ENCODE assay signal across 8 cellular contexts in the genomic region with DNA sequence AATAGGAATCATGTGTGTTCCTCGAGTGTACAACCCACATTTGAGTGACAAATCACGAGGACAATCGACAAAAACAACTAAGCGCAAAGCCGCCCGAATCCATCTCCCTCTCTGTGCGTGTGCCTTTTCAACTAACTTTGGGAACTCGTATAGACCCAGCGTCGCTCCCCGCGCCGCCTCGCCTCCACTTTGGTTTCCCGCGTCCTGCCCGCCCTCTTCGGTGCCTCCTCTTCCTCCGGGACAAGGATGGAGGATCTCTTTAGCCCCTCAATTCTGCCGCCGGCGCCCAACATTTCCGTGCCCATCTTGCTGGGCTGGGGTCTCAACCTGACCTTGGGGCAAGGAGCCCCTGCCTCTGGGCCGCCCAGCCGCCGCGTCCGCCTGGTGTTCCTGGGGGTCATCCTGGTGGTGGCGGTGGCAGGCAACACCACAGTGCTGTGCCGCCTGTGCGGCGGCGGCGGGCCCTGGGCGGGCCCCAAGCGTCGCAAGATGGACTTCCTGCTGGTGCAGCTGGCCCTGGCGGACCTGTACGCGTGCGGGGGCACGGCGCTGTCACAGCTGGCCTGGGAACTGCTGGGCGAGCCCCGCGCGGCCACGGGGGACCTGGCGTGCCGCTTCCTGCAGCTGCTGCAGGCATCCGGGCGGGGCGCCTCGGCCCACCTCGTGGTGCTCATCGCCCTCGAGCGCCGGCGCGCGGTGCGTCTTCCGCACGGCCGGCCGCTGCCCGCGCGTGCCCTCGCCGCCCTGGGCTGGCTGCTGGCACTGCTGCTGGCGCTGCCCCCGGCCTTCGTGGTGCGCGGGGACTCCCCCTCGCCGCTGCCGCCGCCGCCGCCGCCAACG. TPM values are rescaled to one million over a fixed set of nuclear protein-coding genes. Genes with fewer than 3 reads are reported as not detected.
DNase-seq lines count a peak whose midpoint lies in the region; TF ChIP-seq lines count a peak whose summit lies in the region.

A gene (plus strand): TSS at position 58 of the 840 bp plus-strand sequence. CDS start 189 bp downstream, at position 247.

- H2BK120ac ChIP-seq in mesenchymal stem cell (ENCODE audit: low read depth, low read length): peak within 1 kb of the TSS; percentile 73

- TF ChIP-seq CTCF in GM12865 (IDR thresholded peaks at IDR 0.05; ENCODE audit: insufficient read depth, low read depth, low read length, missing control alignments) (peak; percentile 22), dorsolateral prefrontal cortex (IDR thresholded peaks at IDR 0.05 in 54 of 56, conservative IDR thresholded peaks at IDR 0.05 in 2 of 56; ENCODE audit: low read depth in 1 of 56, partially characterized antibody in 56 of 56) (peak in 1 of 56 donors; percentile 10)

- peaks cover 13% of the 10 kb centered on the region for H3F3A ChIP-seq in GM23248 (ENCODE audit: insufficient read depth)

- H3K27ac ChIP-seq in GM23248 (0 out of 2 replicates have a peak within 1 kb of the TSS, but pooled peaks have one; percentile 4), dorsolateral prefrontal cortex (peak within 1 kb of the TSS in 56 of 59 donors; percentile 7 to 88 (median 75)), mesenchymal stem cell (ENCODE audit: low read length, poor library complexity, severe bottlenecking) (no peak within 1 kb of the TSS)

- H3K9me3 ChIP-seq in GM23248 (ENCODE audit: low read depth) (no peaks in the 10 kb centered on the region), MG63 (no peaks in the 10 kb centered on the region), mesenchymal stem cell (ENCODE audit: control insufficient read depth, low read length) (no peaks in the 10 kb centered on the region)

- H2AFZ ChIP-seq in GM23248 (peak within 1 kb of the TSS; percentile 93), mesenchymal stem cell (ENCODE audit: low read depth, low read length) (peak within 1 kb of the TSS; percentile 99)

- H2AK5ac ChIP-seq in mesenchymal stem cell (ENCODE audit: low read length, severe bottlenecking): no peak within 1 kb of the TSS

- no peaks in the 10 kb centered on the region for H3K79me2 ChIP-seq in GM23248 (ENCODE audit: insufficient read depth)

- H2BK5ac ChIP-seq in mesenchymal stem cell (ENCODE audit: low read depth, low read length, poor library complexity, severe bottlenecking): no peak within 1 kb of the TSS

- H4K20me1 ChIP-seq in GM23248 (ENCODE audit: insufficient read depth): no peaks in the 10 kb centered on the region

- intact Hi-C loops in dorsolateral prefrontal cortex (cut with DNase I): no loop called here

- peak within 1 kb of the TSS; percentile 79 for H3K4me2 ChIP-seq in GM23248 (ENCODE audit: unreplicated experiment)
- H3K4me2 ChIP-seq in mesenchymal stem cell (ENCODE audit: low read length, poor library complexity, severe bottlenecking): peak within 1 kb of the TSS; percentile 100

- H2BK15ac ChIP-seq in mesenchymal stem cell (ENCODE audit: low read depth, poor library complexity, severe bottlenecking): peak within 1 kb of the TSS; percentile 94

- H3K4me3 ChIP-seq in GM12865 (ENCODE audit: low read depth, low read length) (peak within 1 kb of the TSS; percentile 76), GM23248 (peak within 1 kb of the TSS; percentile 73), MG63 (peak within 1 kb of the TSS; percentile 34), dorsolateral prefrontal cortex (peak within 1 kb of the TSS; percentile 44 to 81 (median 70)), mesenchymal stem cell (ENCODE audit: insufficient read depth in 1 of 2, low read depth in 1 of 2, low read length in 2 of 2) (peak within 1 kb of the TSS; percentile 66 to 78)

- no peaks in the 10 kb centered on the region for H3K9me2 ChIP-seq in GM23248 (ENCODE audit: insufficient read depth)

- no peaks in the 10 kb centered on the region for H3K79me1 ChIP-seq in mesenchymal stem cell (replicated peaks; ENCODE audit: low read length, poor library complexity, severe bottlenecking)

- H4K8ac ChIP-seq in mesenchymal stem cell (ENCODE audit: low read length): peak within 1 kb of the TSS; percentile 95

- H4K91ac ChIP-seq in mesenchymal stem cell (ENCODE audit: low read length): peak within 1 kb of the TSS; percentile 86

- peak within 1 kb of the TSS; percentile 51 to 98 for H3K23ac ChIP-seq in mesenchymal stem cell (ENCODE audit: low read length in 2 of 2)

- peak within 1 kb of the TSS in 1 of 2 experiments; percentile 93 for H3K14ac ChIP-seq in mesenchymal stem cell (ENCODE audit: low read length in 2 of 2)

- peak within 1 kb of the TSS; percentile 39 to 85 for H2BK12ac ChIP-seq in mesenchymal stem cell (ENCODE audit: low read length in 2 of 2)

- H3K4me1 ChIP-seq in GM23248 (ENCODE audit: insufficient read depth): peaks cover 3% of the 10 kb centered on the region
- H3K4me1 ChIP-seq in mesenchymal stem cell (ENCODE audit: control insufficient read depth, insufficient read depth, low read depth, low read length): peaks cover 19% of the 10 kb centered on the region

- DNase-seq in GM12865 (ENCODE audit: low read depth): peak; percentile 89
- peak; percentile 81 for DNase-seq in GM23248
- DNase-seq in MG63: peak; percentile 70
- peak; percentile 66 for DNase-seq in activated CD4-positive, CD25-positive, alpha-beta regulatory T cell treated with anti-CD3 and anti-CD28 coated beads, Interleukin-2, amount 50 U/mL, for 72 hours
- peak in 8 of 10 donors; percentile 13 to 61 (median 46) for DNase-seq in dorsolateral prefrontal cortex
- DNase-seq in mesenchymal stem cell: peak; percentile 59
- DNase-seq in stimulated activated CD8-positive, alpha-beta memory T cell treated with anti-CD3 and anti-CD28 coated beads, Interleukin-15, amount 100 ng/mL, for 4 hours (ENCODE audit: low read depth in 2 of 2): peak; percentile 21 to 42
- no peak for DNase-seq in HT-29 (ENCODE audit: low spot score)

- in situ Hi-C loops in GM23248 (cut with MboI): no loop called here

- H3K36me3 ChIP-seq in GM23248 (ENCODE audit: low read depth) (no peaks in the 10 kb centered on the region), MG63 (no peaks in the 10 kb centered on the region), mesenchymal stem cell (ENCODE audit: control insufficient read depth in 1 of 2, insufficient read depth in 2 of 2, low read depth in 1 of 2, low read length in 2 of 2) (peaks cover 0 to 8% of the 10 kb centered on the region in 2 experiments)

- peak within 1 kb of the TSS; percentile 79 to 93 for H3K18ac ChIP-seq in mesenchymal stem cell (ENCODE audit: low read depth in 1 of 2, low read length in 2 of 2)

- peak within 1 kb of the TSS; percentile 64 to 83 for H3K4ac ChIP-seq in mesenchymal stem cell (ENCODE audit: low read depth in 1 of 2, low read length in 2 of 2)

- 1 to 2% methylated on average over 53 to 77 of the region's 85 CpGs for WGBS in GM23248 (ENCODE audit: low coverage in 1 of 2, low lambda C conversion rate in 2 of 2, missing lambda C conversion rate in 2 of 2), 2 experiments
- WGBS in mesenchymal stem cell: 2% methylated on average over 67 of the region's 85 CpGs

- H3K9ac ChIP-seq in GM23248: peak within 1 kb of the TSS; percentile 48
- peak within 1 kb of the TSS; percentile 84 for H3K9ac ChIP-seq in mesenchymal stem cell (ENCODE audit: low read length)

- no peaks in the 10 kb centered on the region for H3K27me3 ChIP-seq in GM23248 (replicated peaks; ENCODE audit: insufficient read depth)
- H3K27me3 ChIP-seq in MG63: no peaks in the 10 kb centered on the region
- no peaks in the 10 kb centered on the region for H3K27me3 ChIP-seq in dorsolateral prefrontal cortex
- H3K27me3 ChIP-seq in mesenchymal stem cell (ENCODE audit: control insufficient read depth in 1 of 2, insufficient read depth in 1 of 2, low read length in 2 of 2): peaks cover 0 to 6% of the 10 kb centered on the region in 2 experiments

RNA-seq across cellular contexts. Expression of the gene that starts here (rescaled TPM):
- 1.1 TPM in 1 of 2 replicates, not detected in the other for total RNA-seq in GM23248 (2014; rRNA removed; shearing (Covaris generic))
- 0.25 and 0.35 TPM in 2 replicates for polyA plus RNA-seq in GM23248 (2016; fragmentation: Nextera tagmentation; extraction: Ambion mirVana)
- not detected in 2 replicates for total RNA-seq in MG63 (2014; rRNA removed; shearing (Covaris generic); ENCODE audit: low replicate concordance)
- 1 to 10 TPM in 119 of 120 experiments, under 1 TPM in 1; 0.93 to 7.8 (median 4.4) TPM for total RNA-seq in dorsolateral prefrontal cortex
- polyA plus RNA-seq in mesenchymal stem cell (2013, experiment 1 of 2): 0.36 TPM
- 0.48 TPM for polyA plus RNA-seq in mesenchymal stem cell (2013, experiment 2 of 2)
- not detected in 2 replicates for total RNA-seq in HT-29 (2014; rRNA removed; shearing (Covaris generic))

Comparison
In these comparisons a context has a peak if more than half of its experiments do, and no peak if none do; other contexts are left out.
1. Peak in DNase-seq and H3K4me3 ChIP-seq in MG63; RNA of the gene not detected or under 1 TPM.